9 cellular contexts compared by ENCODE assay signal in the genomic region with DNA sequence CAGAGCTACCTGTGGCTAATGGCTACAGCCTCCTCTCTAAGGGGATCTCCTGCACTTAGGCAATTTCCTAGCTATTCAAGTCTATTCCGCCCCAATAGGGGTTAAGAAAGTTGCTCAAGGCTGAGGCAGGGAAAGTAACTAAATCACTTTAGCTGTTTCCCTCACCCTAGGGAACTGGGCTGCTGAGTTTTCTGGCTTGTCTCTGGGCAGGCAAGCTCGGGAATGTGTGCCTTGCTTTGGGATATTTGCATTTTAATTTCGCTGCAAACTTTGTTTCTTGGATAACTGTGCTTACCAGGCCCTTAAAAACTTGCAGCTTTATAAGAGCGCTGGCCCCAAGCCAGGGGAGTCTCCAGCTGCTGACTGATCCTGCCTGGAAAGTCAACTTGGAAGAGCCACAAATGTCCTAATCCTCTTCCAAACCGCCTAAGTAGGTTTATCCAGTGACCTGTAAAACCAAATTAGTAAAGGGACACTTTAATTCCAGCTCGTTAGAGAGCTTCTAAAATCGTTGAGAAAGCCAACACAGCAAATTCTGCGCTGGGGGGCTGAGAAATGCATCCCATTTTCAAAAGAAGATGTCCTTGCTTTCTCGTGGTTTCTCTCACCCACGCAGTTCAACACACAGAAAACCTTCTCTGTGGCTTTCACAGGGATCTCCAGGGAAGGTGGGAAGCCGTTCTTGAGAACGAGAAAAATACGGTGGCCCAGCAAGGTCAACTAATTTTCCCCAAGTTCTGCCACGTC. TPM values are rescaled to one million over a fixed set of nuclear protein-coding genes. Genes with fewer than 3 reads are reported as not detected.
DNase-seq lines count a peak whose midpoint lies in the region; ATAC-seq, FAIRE-seq and TF ChIP-seq lines count a peak whose summit lies in the region.
"Had no signal": no experiment of that assay in that cellular context is flagged by ENCODE, and none has a peak within 500 bp of the region (broad histone marks: within the 10 kb centered on the region; RNA-seq: fewer than 3 reads in every experiment).

No MANE protein-coding gene starts in this region.

- H3K4me2 ChIP-seq in trophoblast cell (ENCODE audit: low read length), result peak overlapping the region; percentile 25

- no peaks in the 10 kb centered on the region for H3K27me3 Mint-ChIP-seq in Caco-2 (ENCODE audit: insufficient read depth, unreplicated experiment)
- H3K27me3 Mint-ChIP-seq: activated naive CD4-positive, alpha-beta T cell treated with anti-CD3 and anti-CD28 coated beads, Interleukin-2, amount 50 U/mL, for 24 hours had no signal

- FAIRE-seq in RCC 7860 (lab: Jason Lieb, UNC) (peak; percentile 59), GM12892 (lab: Jason Lieb, UNC) (no peak)

- peak overlapping the region; percentile 14 for H2AFZ ChIP-seq in trophoblast cell (ENCODE audit: insufficient read depth, low read length, poor library complexity)

- peaks cover 14% of the 10 kb centered on the region for H3K79me2 ChIP-seq in trophoblast cell (ENCODE audit: control insufficient read depth, insufficient read depth, low read length, poor library complexity)

- peaks cover 51% of the 10 kb centered on the region for H3K4me1 Mint-ChIP-seq in Caco-2 (ENCODE audit: low read depth, unreplicated experiment)
- H3K4me1 Mint-ChIP-seq: activated naive CD4-positive, alpha-beta T cell treated with anti-CD3 and anti-CD28 coated beads, Interleukin-2, amount 50 U/mL, for 24 hours had no signal

- H3K4me1 ChIP-seq in Caco-2 (peaks cover 62% of the 10 kb centered on the region), trophoblast cell (ENCODE audit: control insufficient read depth in 1 of 2, insufficient read depth in 2 of 2, low read length in 2 of 2) (peaks cover 25 to 43% of the 10 kb centered on the region in 2 experiments)

- BruUV-seq in Caco-2 (replicated peaks; lab: Mats Ljungman, UMichigan), result no TSS peak

- H3K14ac ChIP-seq in trophoblast cell (ENCODE audit: low read length), result peak overlapping the region; percentile 100

- H3K27me3 ChIP-seq in Caco-2 (replicated peaks; ENCODE audit: control insufficient read depth, insufficient read depth, low read length) (no peaks in the 10 kb centered on the region), trophoblast cell (ENCODE audit: insufficient read depth, low read length) (no peaks in the 10 kb centered on the region)

- H3K27ac Mint-ChIP-seq in Caco-2 (ENCODE audit: unreplicated experiment), result peak overlapping the region; percentile 92
- H3K27ac Mint-ChIP-seq: activated naive CD4-positive, alpha-beta T cell treated with anti-CD3 and anti-CD28 coated beads, Interleukin-2, amount 50 U/mL, for 24 hours had no signal

- peak overlapping the region; percentile 20 for H3K4me3 Mint-ChIP-seq in Caco-2 (ENCODE audit: unreplicated experiment)
- H3K4me3 Mint-ChIP-seq: activated naive CD4-positive, alpha-beta T cell treated with anti-CD3 and anti-CD28 coated beads, Interleukin-2, amount 50 U/mL, for 24 hours had no signal

- H3K27ac ChIP-seq in trophoblast cell (ENCODE audit: low read depth, low read length), result peak overlapping the region; percentile 100

- H3K36me3 Mint-ChIP-seq in Caco-2 (ENCODE audit: insufficient read depth, unreplicated experiment), result peaks cover 5% of the 10 kb centered on the region
- H3K36me3 Mint-ChIP-seq: activated naive CD4-positive, alpha-beta T cell treated with anti-CD3 and anti-CD28 coated beads, Interleukin-2, amount 50 U/mL, for 24 hours had no signal

- no peak for TF ChIP-seq POLR2A in GM12892 (IDR thresholded peaks at IDR 0.05; ENCODE audit: low read depth, low read length)

- H3K9me3 Mint-ChIP-seq in Caco-2 (ENCODE audit: unreplicated experiment), result no peaks in the 10 kb centered on the region
- H3K9me3 Mint-ChIP-seq: activated naive CD4-positive, alpha-beta T cell treated with anti-CD3 and anti-CD28 coated beads, Interleukin-2, amount 50 U/mL, for 24 hours had no signal

- peak overlapping the region; percentile 96 for H3K4ac ChIP-seq in trophoblast cell (ENCODE audit: low read depth, low read length)

- WGBS in trophoblast cell (ENCODE audit: extremely low coverage, insufficient coverage, insufficient read length), result no CpG with 5 or more reads among the region's 14 CpGs

- H3K4me3 ChIP-seq in Caco-2 (ENCODE audit: low read depth, low read length) (no peak overlapping the region), foreskin fibroblast (ENCODE audit: low read depth in 1 of 2, low read length in 2 of 2) (peak overlapping the region; percentile 16 to 35), trophoblast cell (ENCODE audit: low read depth, low read length) (no peak overlapping the region)

- POLR2A ChIA-PET in Caco-2 (lab: Charles Lee), result interaction anchor here (0.8 to 0.9 kb wide), 2 partner anchors 53 to 61 kb away, joined by 3 to 5 read pairs; no protein-coding TSS in a partner anchor

- H2BK120ac ChIP-seq in trophoblast cell (ENCODE audit: insufficient read depth, low read length, poor library complexity), result peak overlapping the region; percentile 100

- peak overlapping the region; percentile 94 for H4K12ac ChIP-seq in trophoblast cell (ENCODE audit: low read depth, low read length)

- H3K9me3 ChIP-seq in Caco-2 (no peaks in the 10 kb centered on the region), trophoblast cell (ENCODE audit: insufficient read depth, low read depth, low read length) (no peaks in the 10 kb centered on the region)

- H2BK5ac ChIP-seq in trophoblast cell (ENCODE audit: low read depth, low read length, poor library complexity), result peak overlapping the region; percentile 99

- ATAC-seq in HG03460 (IDR thresholded peaks at IDR 0.05; ENCODE audit: unreplicated experiment), result no peak

- CTCF ChIA-PET in Caco-2 (lab: Charles Lee), result no interaction called here

- peak overlapping the region; percentile 99 for H4K8ac ChIP-seq in trophoblast cell (ENCODE audit: low read depth, low read length)

- intact Hi-C loops in Caco-2 (cut with micrococcal nuclease; ENCODE audit: unreplicated experiment), result no loop called here

- H3K36me3 ChIP-seq in Caco-2 (ENCODE audit: control insufficient read depth, insufficient read depth, low read length) (no peaks in the 10 kb centered on the region), trophoblast cell (ENCODE audit: control insufficient read depth in 1 of 2, insufficient read depth in 2 of 2, low read length in 2 of 2) (no peaks in the 10 kb centered on the region)

- H2AK5ac ChIP-seq in trophoblast cell (ENCODE audit: low read length), result peak overlapping the region; percentile 45

- DNase-seq in Caco-2 (no peak), RCC 7860 (ENCODE audit: low spot score) (no peak), foreskin fibroblast (peak; percentile 87 to 95), trophoblast cell (no peak), GM12892 (ENCODE audit: insufficient read length) (no peak), T-helper 9 cell (no peak), NCI-H69 (lab: John Stamatoyannopoulos, UW) (no peak)

- H3K18ac ChIP-seq in trophoblast cell (ENCODE audit: low read length), result peak overlapping the region; percentile 64

- H2BK12ac ChIP-seq in trophoblast cell (ENCODE audit: low read length), result peak overlapping the region; percentile 98

- H3K23ac ChIP-seq in trophoblast cell (ENCODE audit: low read length), result no peak overlapping the region

- H3K9ac ChIP-seq in trophoblast cell (ENCODE audit: low read length), result peak overlapping the region; percentile 48

- no peak for TF ChIP-seq CTCF in Caco-2 (IDR thresholded peaks at IDR 0.05; ENCODE audit: insufficient read depth in 1 of 2, low read depth in 1 of 2, low read length in 1 of 2, severe bottlenecking in 1 of 2, unreplicated experiment in 1 of 2)
- TF ChIP-seq CTCF in foreskin fibroblast (IDR thresholded peaks at IDR 0.05; ENCODE audit: low read depth, low read length), result no peak

- peaks cover 48% of the 10 kb centered on the region for H3K79me1 ChIP-seq in trophoblast cell (ENCODE audit: low read length)

- peak overlapping the region; percentile 100 for H4K91ac ChIP-seq in trophoblast cell (ENCODE audit: low read depth, low read length)

RNA-seq across cellular contexts. Expression of a gene that starts 59.5 kb away (rescaled TPM):
- 108 and 111 TPM in 2 replicates for total RNA-seq in Caco-2 (2022)
- 65.0 and 66.3 TPM in 2 replicates for polyA plus RNA-seq in trophoblast cell (2013)
- 36.5 TPM for polyA plus RNA-seq in GM12892 (2012; ENCODE audit: missing spikeins)

Comparison
In these comparisons a context has a peak if more than half of its experiments do, and no peak if none do; other contexts are left out.
1. DNase-seq: peak in foreskin fibroblast (2 of 2); none in Caco-2 (0 of 2), RCC 7860 (single experiment), trophoblast cell (0 of 2), GM12892 (single experiment), T-helper 9 cell (single experiment) and NCI-H69 (single experiment).
2. H3K4me3 ChIP-seq: peak in foreskin fibroblast (2 of 2); none in Caco-2 (single experiment) and trophoblast cell (single experiment).